12 cellular contexts compared by ENCODE assay signal in the genomic region with DNA sequence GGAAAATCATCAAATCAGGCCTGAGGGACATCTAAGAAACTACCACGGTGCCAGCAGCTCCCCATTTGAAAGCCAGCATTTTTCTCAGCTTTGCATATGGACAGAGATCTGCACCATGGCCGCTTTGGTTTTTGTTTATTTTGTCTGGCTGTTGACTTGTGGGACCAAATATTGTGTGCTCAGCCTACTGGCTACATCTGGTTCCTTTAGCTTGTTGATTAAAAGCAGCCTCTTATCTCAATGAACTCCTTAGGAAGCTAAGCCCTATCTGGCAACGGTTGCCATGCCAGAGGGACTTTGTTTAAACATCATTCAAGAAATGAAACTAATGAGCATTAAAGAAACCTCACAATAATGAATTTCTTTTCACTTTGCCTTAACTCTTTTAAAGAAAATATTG. TPM values are rescaled to one million over a fixed set of nuclear protein-coding genes. Genes with fewer than 3 reads are reported as not detected.
DNase-seq lines count a peak whose midpoint lies in the region; ATAC-seq and TF ChIP-seq lines count a peak whose summit lies in the region.
"Had no signal": no experiment of that assay in that cellular context is flagged by ENCODE, and none has a peak within 500 bp of the region (broad histone marks: within the 10 kb centered on the region; RNA-seq: fewer than 3 reads in every experiment).

No MANE protein-coding gene starts in this region.

- no peaks in the 10 kb centered on the region for H3K9me3 ChIP-seq in AG04450 (ENCODE audit: control insufficient read depth, insufficient read depth, low read length)
- H3K9me3 ChIP-seq in fibroblast of lung (ENCODE audit: control insufficient read depth, insufficient read depth, low read depth, low read length) = no peaks in the 10 kb centered on the region

- H3K4me1 ChIP-seq in fibroblast of lung (ENCODE audit: control insufficient read depth, extremely low read depth, insufficient read depth, low read length) (peaks cover 2% of the 10 kb centered on the region), foreskin keratinocyte (peaks cover 10% of the 10 kb centered on the region)

- CTCF ChIA-PET in AG04450 (lab: Charles Lee) = interaction anchor here (1.0 to 2.4 kb wide), 2 partner anchors 14 to 144 kb away, joined by 3 to 9 read pairs; partner anchors contain the start of gene HECW2

- H3K27me3 ChIP-seq in AG04450 (ENCODE audit: control insufficient read depth, insufficient read depth, low read length) = no peaks in the 10 kb centered on the region
- H3K27me3 ChIP-seq in fibroblast of lung (ENCODE audit: control insufficient read depth, insufficient read depth, low read length) = no peaks in the 10 kb centered on the region
- H3K27me3 ChIP-seq in foreskin keratinocyte = no peaks in the 10 kb centered on the region

- H4K20me1 ChIP-seq in fibroblast of lung (ENCODE audit: control insufficient read depth, extremely low read depth, insufficient read depth, low read length) = no peaks in the 10 kb centered on the region

- H3K4me3 ChIP-seq in AG04450 (ENCODE audit: low read depth, low read length) (no peak overlapping the region), fibroblast of lung (replicated peaks in 1 of 4; ENCODE audit: control extremely low read depth in 1 of 4, insufficient read depth in 1 of 4, low read depth in 3 of 4, low read length in 4 of 4) (no peak overlapping the region)

- H3K4me2 ChIP-seq in fibroblast of lung (ENCODE audit: extremely low read depth, insufficient read depth, low read length) = no peak overlapping the region

- POLR2A ChIA-PET in AG04450 (lab: Yijun Ruan, JAX) = no interaction called here

- H3K27ac ChIP-seq in AG04450 (ENCODE audit: low read depth, low read length) = peak overlapping the region; percentile 11
- no peak overlapping the region for H3K27ac ChIP-seq in fibroblast of lung (ENCODE audit: insufficient read depth, low read length)
- H3K27ac ChIP-seq in foreskin keratinocyte = no peak overlapping the region

- no peaks in the 10 kb centered on the region for H3K79me2 ChIP-seq in fibroblast of lung (ENCODE audit: control insufficient read depth, insufficient read depth, low read length)

- DNase-seq in AG04450 (ENCODE audit: low read depth, low spot score) = no peak
- peak; percentile 88 for DNase-seq in H4 (ENCODE audit: low spot score)
- peak; percentile 50 for DNase-seq in OCI-M1 (lab: John Stamatoyannopoulos, UW)
- DNase-seq in fibroblast of lung (ENCODE audit: low read depth in 2 of 2) = peak; percentile 13 to 14
- no peak for DNase-seq in CD1c-positive myeloid dendritic cell (ENCODE audit: extremely low spot score)
- no peak for DNase-seq in foreskin keratinocyte
- DNase-seq in T-helper 9 cell = no peak
- DNase-seq: activated naive CD4-positive, alpha-beta T cell treated with anti-CD3 and anti-CD28 coated beads for 36 hours; kidney glomerular epithelial cell; PC-3 had no signal

- no peak for ATAC-seq in foreskin keratinocyte
- ATAC-seq in GM18868 (IDR thresholded peaks at IDR 0.05; ENCODE audit: unreplicated experiment) = no peak
- ATAC-seq: natural killer cell treated with Interleukin-12 subunit alpha and Interleukin-12 subunit beta and Interleukin-15 and Interleukin-18, amount 100 ng/mL, for 72 hours; PC-3 had no signal

- H3K36me3 ChIP-seq in fibroblast of lung (ENCODE audit: control insufficient read depth, insufficient read depth, low read length) = no peaks in the 10 kb centered on the region

- no peak overlapping the region for H3K9ac ChIP-seq in fibroblast of lung (ENCODE audit: insufficient read depth, low read length)

- no peak for TF ChIP-seq CTCF in AG04450 (IDR thresholded peaks at IDR 0.05; ENCODE audit: low read depth, low read length)
- TF ChIP-seq CTCF in fibroblast of lung (conservative IDR thresholded peaks at IDR 0.05 in 1 of 2, IDR thresholded peaks at IDR 0.05 in 1 of 2; ENCODE audit: low read depth in 1 of 2, low read length in 2 of 2) = no peak
- TF ChIP-seq CTCF in foreskin keratinocyte (conservative IDR thresholded peaks at IDR 0.05) = no peak

- no peak overlapping the region for H2AFZ ChIP-seq in fibroblast of lung (ENCODE audit: low read length)

RNA-seq across cellular contexts. Expression of gene HECW2, which starts 13.7 kb away (rescaled TPM):
- polyA plus RNA-seq in AG04450 (2011; rRNA removed) = 2.3 and 2.9 TPM in 2 replicates
- 10.8 and 13.9 TPM in 2 replicates for polyA minus RNA-seq in AG04450 (2011; rRNA and poly(A)+ RNA removed)
- total RNA-seq in H4 (2014; rRNA removed; shearing (Covaris generic)) = 3.6 and 8.6 TPM in 2 replicates
- 0.51 and 1.5 TPM in 2 replicates for total RNA-seq in fibroblast of lung
- polyA plus RNA-seq in fibroblast of lung = 0.99 and 2.5 TPM in 2 replicates
- 0.46 and 2.3 TPM in 2 replicates for polyA plus RNA-seq in fibroblast of lung (2012)
- polyA minus RNA-seq in fibroblast of lung (ENCODE audit: low replicate concordance) = 1.6 and 11.0 TPM in 2 replicates
- total RNA-seq in foreskin keratinocyte = 0.35 and 1.3 TPM in 2 replicates
- 0.04 and 0.43 TPM in 2 replicates for polyA plus RNA-seq in foreskin keratinocyte

RNA-seq across cellular contexts. Expression of gene CCDC150, which starts 32.4 kb away (rescaled TPM):
- polyA plus RNA-seq in AG04450 (2011; rRNA removed) (1.3 and 1.5 TPM in 2 replicates), fibroblast of lung (1.5 and 2.4 TPM in 2 replicates), foreskin keratinocyte (2.4 and 2.5 TPM in 2 replicates)
- polyA minus RNA-seq in AG04450 (2011; rRNA and poly(A)+ RNA removed) = 1.6 and 3.5 TPM in 2 replicates
- 1.4 and 2.3 TPM in 2 replicates for total RNA-seq in H4 (2014; rRNA removed; shearing (Covaris generic))
- total RNA-seq in fibroblast of lung (3.9 and 5.1 TPM in 2 replicates), foreskin keratinocyte (5.5 and 6.9 TPM in 2 replicates)
- polyA plus RNA-seq in fibroblast of lung (2012) = 1.5 and 1.8 TPM in 2 replicates
- not detected in 2 replicates for polyA minus RNA-seq in fibroblast of lung (ENCODE audit: low replicate concordance)

Comparison
In these comparisons a context has a peak if more than half of its experiments do, and no peak if none do; other contexts are left out.
1. DNase-seq: peak in H4 (single experiment), OCI-M1 (single experiment) and fibroblast of lung (2 of 2); none in AG04450 (single experiment), CD1c-positive myeloid dendritic cell (single experiment), foreskin keratinocyte (0 of 2) and T-helper 9 cell (single experiment).